ENCODE assay signal across 8 cellular contexts in genomic region chr11:90223248-90223585, GRCh38. TPM values are rescaled to one million over a fixed set of nuclear protein-coding genes. Genes with fewer than 3 reads are reported as not detected.
DNase-seq lines count a peak whose midpoint lies in the region; ATAC-seq, FAIRE-seq and TF ChIP-seq lines count a peak whose summit lies in the region.

No MANE protein-coding gene starts in this region.

- DNase-seq in AG04450 (ENCODE audit: low read depth, low spot score) (no peak), osteoblast (ENCODE audit: insufficient read length, low spot score, missing footprints) (peak; percentile 79), NCI-H510A treated with DMSO at 0.1 percent for 48 hours (lab: John Stamatoyannopoulos, UW) (no peak), GM19239 (ENCODE audit: insufficient read length, low spot score) (no peak)

- H3K9ac ChIP-seq in OCI-LY1 (ENCODE audit: low read length): peak overlapping the region; percentile 83

- ATAC-seq in GM21447 (IDR thresholded peaks at IDR 0.05; ENCODE audit: unreplicated experiment) (peak; percentile 45), esophagus mucosa (peak; percentile 37), GM18520 (IDR thresholded peaks at IDR 0.05; ENCODE audit: unreplicated experiment) (no peak)

- H3K36me3 ChIP-seq in OCI-LY1 (ENCODE audit: insufficient read depth, low read length) (peaks cover 21% of the 10 kb centered on the region), osteoblast (ENCODE audit: insufficient read depth, low read length) (no peaks in the 10 kb centered on the region)

- TF ChIP-seq CTCF in AG04450 (IDR thresholded peaks at IDR 0.05; ENCODE audit: low read depth, low read length): no peak
- TF ChIP-seq CTCF in OCI-LY1 (IDR thresholded peaks at IDR 0.05; ENCODE audit: low read length): no peak
- TF ChIP-seq CTCF in osteoblast (IDR thresholded peaks at IDR 0.05; ENCODE audit: extremely low read depth, low read depth, low read length): no peak

- H3K4me2 ChIP-seq in OCI-LY1 (ENCODE audit: low read length): peak overlapping the region; percentile 92
- peak overlapping the region; percentile 95 for H3K4me2 ChIP-seq in osteoblast (ENCODE audit: insufficient read depth, low read length)

- no peaks in the 10 kb centered on the region for H3K9me2 ChIP-seq in OCI-LY1 (ENCODE audit: low read depth, low read length)

- H3F3A ChIP-seq in OCI-LY1 (ENCODE audit: insufficient read depth, low read length): no peaks in the 10 kb centered on the region

- no peaks in the 10 kb centered on the region for H3K9me3 ChIP-seq in AG04450 (ENCODE audit: control insufficient read depth, insufficient read depth, low read length)
- no peaks in the 10 kb centered on the region for H3K9me3 ChIP-seq in OCI-LY1 (ENCODE audit: low read length)
- no peaks in the 10 kb centered on the region for H3K9me3 ChIP-seq in osteoblast (ENCODE audit: low read depth, low read length)

- H3K27ac ChIP-seq in AG04450 (ENCODE audit: low read depth, low read length): peak overlapping the region; percentile 73
- peak overlapping the region; percentile 55 for H3K27ac ChIP-seq in OCI-LY1 (ENCODE audit: low read depth, low read length, poor library complexity, severe bottlenecking)
- peak overlapping the region; percentile 90 for H3K27ac ChIP-seq in osteoblast (ENCODE audit: low read depth, low read length)

- H3K79me2 ChIP-seq in OCI-LY1 (ENCODE audit: insufficient read depth, low read length) (peaks cover 46% of the 10 kb centered on the region), osteoblast (ENCODE audit: insufficient read depth, low read length) (peaks cover 52% of the 10 kb centered on the region)

- H4K20me1 ChIP-seq in OCI-LY1 (ENCODE audit: insufficient read depth, low read length) (no peaks in the 10 kb centered on the region), osteoblast (ENCODE audit: insufficient read depth, low read length) (peaks cover 40% of the 10 kb centered on the region)

- H2AFZ ChIP-seq in OCI-LY1 (ENCODE audit: low read length) (peak overlapping the region; percentile 10; the same call in 1 of the 2 replicates), osteoblast (ENCODE audit: low read length) (peak overlapping the region; percentile 100)

- FAIRE-seq in GM19239 (lab: Jason Lieb, UNC): no peak

- H3K27me3 ChIP-seq in AG04450 (ENCODE audit: control insufficient read depth, insufficient read depth, low read length) (no peaks in the 10 kb centered on the region), OCI-LY1 (ENCODE audit: insufficient read depth, low read length) (no peaks in the 10 kb centered on the region), osteoblast (ENCODE audit: insufficient read depth, low read length) (no peaks in the 10 kb centered on the region)

- CTCF ChIA-PET in AG04450 (lab: Charles Lee): interaction anchor here (3.0 kb wide), 1 partner anchor 18 kb away, joined by 19 read pairs; no protein-coding TSS in a partner anchor

- H3K4me1 ChIP-seq in OCI-LY1 (ENCODE audit: insufficient read depth, low read length, severe bottlenecking) (peaks cover 40% of the 10 kb centered on the region), osteoblast (ENCODE audit: insufficient read depth, low read length) (peaks cover 26% of the 10 kb centered on the region)

- peak overlapping the region; percentile 84 for H3K4me3 ChIP-seq in AG04450 (ENCODE audit: low read depth, low read length)
- peak overlapping the region; percentile 92 for H3K4me3 ChIP-seq in OCI-LY1 (ENCODE audit: low read depth, low read length, poor library complexity, severe bottlenecking)
- peak overlapping the region; percentile 93 for H3K4me3 ChIP-seq in osteoblast (ENCODE audit: insufficient read depth, low read length)

- POLR2A ChIA-PET in AG04450 (lab: Yijun Ruan, JAX): no interaction called here

RNA-seq across cellular contexts. Expression of gene CHORDC1, which starts 0.4 kb away (rescaled TPM):
- polyA plus RNA-seq in AG04450 (2011; rRNA removed): 26.2 and 34.3 TPM in 2 replicates
- polyA minus RNA-seq in AG04450 (2011; rRNA and poly(A)+ RNA removed): 56.8 and 75.8 TPM in 2 replicates
- 18.7 TPM for total RNA-seq in esophagus mucosa
- 17.4 and 23.6 TPM in 2 replicates for total RNA-seq in osteoblast
